Comparison of ENCODE assay signal across 2 cellular contexts in genomic region chr9:74853024-74853423, GRCh38. TPM values are rescaled to one million over a fixed set of nuclear protein-coding genes. Genes with fewer than 3 reads are reported as not detected.
"Had no signal": no experiment of that assay in that cellular context is flagged by ENCODE, and none has a peak within 500 bp of the region (broad histone marks: within the 10 kb centered on the region; RNA-seq: fewer than 3 reads in every experiment).

No MANE protein-coding gene starts in this region.

RNA-seq across cellular contexts. Expression of gene TRPM6, which starts 34.7 kb away (rescaled TPM):
- total RNA-seq: HT-29 had no signal
- polyA plus RNA-seq: IgD-negative memory B cell had no signal
